11 cellular contexts compared by ENCODE assay signal in the genomic region with DNA sequence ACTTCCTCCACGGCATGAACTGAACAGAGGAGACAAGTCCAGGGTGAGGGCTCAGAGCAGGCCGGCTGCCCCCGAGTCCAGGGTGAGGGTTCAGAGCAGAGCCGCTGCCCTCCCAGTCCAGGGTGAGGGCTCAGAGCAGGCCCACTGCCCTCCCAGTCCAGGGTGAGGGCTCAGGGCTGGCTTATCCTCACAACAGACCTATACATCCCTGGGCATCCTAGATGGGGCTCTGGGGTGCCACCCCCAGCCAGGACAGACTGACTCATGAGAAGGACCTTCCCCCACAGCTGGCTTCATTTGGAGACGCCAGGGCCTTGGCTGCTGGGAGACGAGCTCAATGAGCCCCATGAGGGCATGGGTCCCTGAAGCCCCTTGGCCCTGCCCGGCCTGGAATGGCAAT. TPM values are rescaled to one million over a fixed set of nuclear protein-coding genes. Genes with fewer than 3 reads are reported as not detected.
"Had no signal": no experiment of that assay in that cellular context is flagged by ENCODE, and none has a peak within 500 bp of the region (broad histone marks: within the 10 kb centered on the region; RNA-seq: fewer than 3 reads in every experiment).

No MANE protein-coding gene starts in this region.

RNA-seq across cellular contexts. Expression of a gene that starts 1.9 kb away (rescaled TPM):
- total RNA-seq: NCI-H460, OCI-LY7, PC-3, Peyer's patch, Right ventricle myocardium inferior, Right ventricle myocardium superior, RPMI7951, SJSA1, SK-MEL-5 had no signal
- polyA plus RNA-seq: SK-N-SH had no signal

RNA-seq across cellular contexts. Expression of a gene that starts 5.7 kb away (rescaled TPM):
- total RNA-seq: NCI-H460, OCI-LY7, Peyer's patch, SJCRH30 had no signal
